ENCODE assay signal across 1 cellular context in the genomic region with DNA sequence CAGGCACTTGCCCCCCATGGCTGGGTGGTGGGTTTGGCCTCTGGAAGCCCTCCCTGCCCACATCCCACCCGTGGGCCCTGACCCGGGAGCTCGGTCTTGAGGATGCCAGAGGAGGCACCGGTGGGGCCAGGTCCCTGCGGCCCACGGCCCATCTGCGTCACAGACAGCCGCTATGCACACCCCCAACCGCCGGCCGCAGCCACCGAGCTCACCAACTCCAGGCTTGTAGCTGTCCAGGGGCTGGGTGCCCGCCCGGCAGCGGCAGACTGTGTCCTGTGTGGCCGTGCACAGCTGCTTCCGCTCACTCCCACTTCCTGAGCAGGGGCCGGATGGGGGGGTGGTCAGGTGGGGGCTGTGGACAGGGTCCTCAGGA.
TF ChIP-seq lines count a peak whose summit lies in the region.

No MANE protein-coding gene starts in this region.

TF ChIP-seq in GM12878, 131 proteins besides CTCF, POLR2A, EP300 and RAD21 (continued from another document and continues in another):
- TF ChIP-seq, protein P1, sequence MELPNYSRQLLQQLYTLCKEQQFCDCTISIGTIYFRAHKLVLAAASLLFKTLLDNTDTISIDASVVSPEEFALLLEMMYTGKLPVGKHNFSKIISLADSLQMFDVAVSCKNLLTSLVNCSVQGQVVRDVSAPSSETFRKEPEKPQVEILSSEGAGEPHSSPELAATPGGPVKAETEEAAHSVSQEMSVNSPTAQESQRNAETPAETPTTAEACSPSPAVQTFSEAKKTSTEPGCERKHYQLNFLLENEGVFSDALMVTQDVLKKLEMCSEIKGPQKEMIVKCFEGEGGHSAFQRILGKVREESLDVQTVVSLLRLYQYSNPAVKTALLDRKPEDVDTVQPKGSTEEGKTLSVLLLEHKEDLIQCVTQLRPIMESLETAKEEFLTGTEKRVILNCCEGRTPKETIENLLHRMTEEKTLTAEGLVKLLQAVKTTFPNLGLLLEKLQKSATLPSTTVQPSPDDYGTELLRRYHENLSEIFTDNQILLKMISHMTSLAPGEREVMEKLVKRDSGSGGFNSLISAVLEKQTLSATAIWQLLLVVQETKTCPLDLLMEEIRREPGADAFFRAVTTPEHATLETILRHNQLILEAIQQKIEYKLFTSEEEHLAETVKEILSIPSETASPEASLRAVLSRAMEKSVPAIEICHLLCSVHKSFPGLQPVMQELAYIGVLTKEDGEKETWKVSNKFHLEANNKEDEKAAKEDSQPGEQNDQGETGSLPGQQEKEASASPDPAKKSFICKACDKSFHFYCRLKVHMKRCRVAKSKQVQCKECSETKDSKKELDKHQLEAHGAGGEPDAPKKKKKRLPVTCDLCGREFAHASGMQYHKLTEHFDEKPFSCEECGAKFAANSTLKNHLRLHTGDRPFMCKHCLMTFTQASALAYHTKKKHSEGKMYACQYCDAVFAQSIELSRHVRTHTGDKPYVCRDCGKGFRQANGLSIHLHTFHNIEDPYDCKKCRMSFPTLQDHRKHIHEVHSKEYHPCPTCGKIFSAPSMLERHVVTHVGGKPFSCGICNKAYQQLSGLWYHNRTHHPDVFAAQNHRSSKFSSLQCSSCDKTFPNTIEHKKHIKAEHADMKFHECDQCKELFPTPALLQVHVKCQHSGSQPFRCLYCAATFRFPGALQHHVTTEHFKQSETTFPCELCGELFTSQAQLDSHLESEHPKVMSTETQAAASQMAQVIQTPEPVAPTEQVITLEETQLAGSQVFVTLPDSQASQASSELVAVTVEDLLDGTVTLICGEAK (IDR thresholded peaks at IDR 0.05; ENCODE audit: borderline replicate concordance): no peak; the same call in 1 of the 2 replicates
- TF ChIP-seq GABPA (IDR thresholded peaks at IDR 0.05; ENCODE audit: low read depth) (no peak), POLR2AphosphoS2 (IDR thresholded peaks at IDR 0.05; ENCODE audit: low read depth, low read length) (no peak), NR2F1 (conservative IDR thresholded peaks at IDR 0.05) (peak; percentile 54), TCF7 (IDR thresholded peaks at IDR 0.05; ENCODE audit: borderline replicate concordance) (no peak), WRNIP1 (IDR thresholded peaks at IDR 0.05; ENCODE audit: borderline replicate concordance, low read depth, low read length) (no peak), MTA2 (IDR thresholded peaks at IDR 0.05; ENCODE audit: low read depth) (peak; percentile 53; the same call in 1 of the 2 replicates), RAD51 (IDR thresholded peaks at IDR 0.05) (no peak), ESRRA (IDR thresholded peaks at IDR 0.05; ENCODE audit: low read length) (no peak), STAT1 (conservative IDR thresholded peaks at IDR 0.05) (no peak), LARP7 (IDR thresholded peaks at IDR 0.05) (no peak), ZSCAN29 (IDR thresholded peaks at IDR 0.05) (no peak), EGR1 (IDR thresholded peaks at IDR 0.05; ENCODE audit: borderline replicate concordance in 1 of 2, low read depth in 2 of 2, low read length in 2 of 2) (peak in 1 of 2 experiments; percentile 31; a peak in 1 of 3 replicates), SP1 (IDR thresholded peaks at IDR 0.05; ENCODE audit: low read depth, low read length) (peak; percentile 20), SUPT20H (IDR thresholded peaks at IDR 0.05; ENCODE audit: borderline replicate concordance, control insufficient read depth, low read depth, low read length) (no peak), MEF2B (IDR thresholded peaks at IDR 0.05; ENCODE audit: partially characterized antibody, poor library complexity, severe bottlenecking) (no peak), CEBPB (IDR thresholded peaks at IDR 0.05; ENCODE audit: borderline replicate concordance in 1 of 2, low read depth in 2 of 2, low read length in 2 of 2) (no peak), TCF12 (IDR thresholded peaks at IDR 0.05; ENCODE audit: low read depth, low read length) (peak; percentile 80; the same call in 1 of the 2 replicates), ELK1 (IDR thresholded peaks at IDR 0.05; ENCODE audit: low read depth, low read length) (no peak), ZNF622 (IDR thresholded peaks at IDR 0.05) (no peak), NR2C1 (IDR thresholded peaks at IDR 0.05) (no peak), KDM1A (IDR thresholded peaks at IDR 0.05; ENCODE audit: borderline replicate concordance) (no peak), NBN (IDR thresholded peaks at IDR 0.05) (0 out of 2 replicates have a peak, but pooled peaks have one; percentile 38), NFXL1 (IDR thresholded peaks at IDR 0.05; ENCODE audit: borderline replicate concordance) (no peak)
- TF ChIP-seq, protein P2, sequence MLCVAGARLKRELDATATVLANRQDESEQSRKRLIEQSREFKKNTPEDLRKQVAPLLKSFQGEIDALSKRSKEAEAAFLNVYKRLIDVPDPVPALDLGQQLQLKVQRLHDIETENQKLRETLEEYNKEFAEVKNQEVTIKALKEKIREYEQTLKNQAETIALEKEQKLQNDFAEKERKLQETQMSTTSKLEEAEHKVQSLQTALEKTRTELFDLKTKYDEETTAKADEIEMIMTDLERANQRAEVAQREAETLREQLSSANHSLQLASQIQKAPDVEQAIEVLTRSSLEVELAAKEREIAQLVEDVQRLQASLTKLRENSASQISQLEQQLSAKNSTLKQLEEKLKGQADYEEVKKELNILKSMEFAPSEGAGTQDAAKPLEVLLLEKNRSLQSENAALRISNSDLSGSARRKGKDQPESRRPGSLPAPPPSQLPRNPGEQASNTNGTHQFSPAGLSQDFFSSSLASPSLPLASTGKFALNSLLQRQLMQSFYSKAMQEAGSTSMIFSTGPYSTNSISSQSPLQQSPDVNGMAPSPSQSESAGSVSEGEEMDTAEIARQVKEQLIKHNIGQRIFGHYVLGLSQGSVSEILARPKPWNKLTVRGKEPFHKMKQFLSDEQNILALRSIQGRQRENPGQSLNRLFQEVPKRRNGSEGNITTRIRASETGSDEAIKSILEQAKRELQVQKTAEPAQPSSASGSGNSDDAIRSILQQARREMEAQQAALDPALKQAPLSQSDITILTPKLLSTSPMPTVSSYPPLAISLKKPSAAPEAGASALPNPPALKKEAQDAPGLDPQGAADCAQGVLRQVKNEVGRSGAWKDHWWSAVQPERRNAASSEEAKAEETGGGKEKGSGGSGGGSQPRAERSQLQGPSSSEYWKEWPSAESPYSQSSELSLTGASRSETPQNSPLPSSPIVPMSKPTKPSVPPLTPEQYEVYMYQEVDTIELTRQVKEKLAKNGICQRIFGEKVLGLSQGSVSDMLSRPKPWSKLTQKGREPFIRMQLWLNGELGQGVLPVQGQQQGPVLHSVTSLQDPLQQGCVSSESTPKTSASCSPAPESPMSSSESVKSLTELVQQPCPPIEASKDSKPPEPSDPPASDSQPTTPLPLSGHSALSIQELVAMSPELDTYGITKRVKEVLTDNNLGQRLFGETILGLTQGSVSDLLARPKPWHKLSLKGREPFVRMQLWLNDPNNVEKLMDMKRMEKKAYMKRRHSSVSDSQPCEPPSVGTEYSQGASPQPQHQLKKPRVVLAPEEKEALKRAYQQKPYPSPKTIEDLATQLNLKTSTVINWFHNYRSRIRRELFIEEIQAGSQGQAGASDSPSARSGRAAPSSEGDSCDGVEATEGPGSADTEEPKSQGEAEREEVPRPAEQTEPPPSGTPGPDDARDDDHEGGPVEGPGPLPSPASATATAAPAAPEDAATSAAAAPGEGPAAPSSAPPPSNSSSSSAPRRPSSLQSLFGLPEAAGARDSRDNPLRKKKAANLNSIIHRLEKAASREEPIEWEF (IDR thresholded peaks at IDR 0.05; ENCODE audit: insufficient replicate concordance, low read depth, low read length): no peak
- TF ChIP-seq, protein P3, sequence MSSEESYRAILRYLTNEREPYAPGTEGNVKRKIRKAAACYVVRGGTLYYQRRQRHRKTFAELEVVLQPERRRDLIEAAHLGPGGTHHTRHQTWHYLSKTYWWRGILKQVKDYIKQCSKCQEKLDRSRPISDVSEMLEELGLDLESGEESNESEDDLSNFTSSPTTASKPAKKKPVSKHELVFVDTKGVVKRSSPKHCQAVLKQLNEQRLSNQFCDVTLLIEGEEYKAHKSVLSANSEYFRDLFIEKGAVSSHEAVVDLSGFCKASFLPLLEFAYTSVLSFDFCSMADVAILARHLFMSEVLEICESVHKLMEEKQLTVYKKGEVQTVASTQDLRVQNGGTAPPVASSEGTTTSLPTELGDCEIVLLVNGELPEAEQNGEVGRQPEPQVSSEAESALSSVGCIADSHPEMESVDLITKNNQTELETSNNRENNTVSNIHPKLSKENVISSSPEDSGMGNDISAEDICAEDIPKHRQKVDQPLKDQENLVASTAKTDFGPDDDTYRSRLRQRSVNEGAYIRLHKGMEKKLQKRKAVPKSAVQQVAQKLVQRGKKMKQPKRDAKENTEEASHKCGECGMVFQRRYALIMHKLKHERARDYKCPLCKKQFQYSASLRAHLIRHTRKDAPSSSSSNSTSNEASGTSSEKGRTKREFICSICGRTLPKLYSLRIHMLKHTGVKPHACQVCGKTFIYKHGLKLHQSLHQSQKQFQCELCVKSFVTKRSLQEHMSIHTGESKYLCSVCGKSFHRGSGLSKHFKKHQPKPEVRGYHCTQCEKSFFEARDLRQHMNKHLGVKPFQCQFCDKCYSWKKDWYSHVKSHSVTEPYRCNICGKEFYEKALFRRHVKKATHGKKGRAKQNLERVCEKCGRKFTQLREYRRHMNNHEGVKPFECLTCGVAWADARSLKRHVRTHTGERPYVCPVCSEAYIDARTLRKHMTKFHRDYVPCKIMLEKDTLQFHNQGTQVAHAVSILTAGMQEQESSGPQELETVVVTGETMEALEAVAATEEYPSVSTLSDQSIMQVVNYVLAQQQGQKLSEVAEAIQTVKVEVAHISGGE (CRISPR knock-in tag; IDR thresholded peaks at IDR 0.05): no peak
- TF ChIP-seq, protein P4, sequence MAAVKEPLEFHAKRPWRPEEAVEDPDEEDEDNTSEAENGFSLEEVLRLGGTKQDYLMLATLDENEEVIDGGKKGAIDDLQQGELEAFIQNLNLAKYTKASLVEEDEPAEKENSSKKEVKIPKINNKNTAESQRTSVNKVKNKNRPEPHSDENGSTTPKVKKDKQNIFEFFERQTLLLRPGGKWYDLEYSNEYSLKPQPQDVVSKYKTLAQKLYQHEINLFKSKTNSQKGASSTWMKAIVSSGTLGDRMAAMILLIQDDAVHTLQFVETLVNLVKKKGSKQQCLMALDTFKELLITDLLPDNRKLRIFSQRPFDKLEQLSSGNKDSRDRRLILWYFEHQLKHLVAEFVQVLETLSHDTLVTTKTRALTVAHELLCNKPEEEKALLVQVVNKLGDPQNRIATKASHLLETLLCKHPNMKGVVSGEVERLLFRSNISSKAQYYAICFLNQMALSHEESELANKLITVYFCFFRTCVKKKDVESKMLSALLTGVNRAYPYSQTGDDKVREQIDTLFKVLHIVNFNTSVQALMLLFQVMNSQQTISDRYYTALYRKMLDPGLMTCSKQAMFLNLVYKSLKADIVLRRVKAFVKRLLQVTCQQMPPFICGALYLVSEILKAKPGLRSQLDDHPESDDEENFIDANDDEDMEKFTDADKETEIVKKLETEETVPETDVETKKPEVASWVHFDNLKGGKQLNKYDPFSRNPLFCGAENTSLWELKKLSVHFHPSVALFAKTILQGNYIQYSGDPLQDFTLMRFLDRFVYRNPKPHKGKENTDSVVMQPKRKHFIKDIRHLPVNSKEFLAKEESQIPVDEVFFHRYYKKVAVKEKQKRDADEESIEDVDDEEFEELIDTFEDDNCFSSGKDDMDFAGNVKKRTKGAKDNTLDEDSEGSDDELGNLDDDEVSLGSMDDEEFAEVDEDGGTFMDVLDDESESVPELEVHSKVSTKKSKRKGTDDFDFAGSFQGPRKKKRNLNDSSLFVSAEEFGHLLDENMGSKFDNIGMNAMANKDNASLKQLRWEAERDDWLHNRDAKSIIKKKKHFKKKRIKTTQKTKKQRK (IDR thresholded peaks at IDR 0.05; ENCODE audit: low read depth, low read length): no peak
- TF ChIP-seq, protein P5, sequence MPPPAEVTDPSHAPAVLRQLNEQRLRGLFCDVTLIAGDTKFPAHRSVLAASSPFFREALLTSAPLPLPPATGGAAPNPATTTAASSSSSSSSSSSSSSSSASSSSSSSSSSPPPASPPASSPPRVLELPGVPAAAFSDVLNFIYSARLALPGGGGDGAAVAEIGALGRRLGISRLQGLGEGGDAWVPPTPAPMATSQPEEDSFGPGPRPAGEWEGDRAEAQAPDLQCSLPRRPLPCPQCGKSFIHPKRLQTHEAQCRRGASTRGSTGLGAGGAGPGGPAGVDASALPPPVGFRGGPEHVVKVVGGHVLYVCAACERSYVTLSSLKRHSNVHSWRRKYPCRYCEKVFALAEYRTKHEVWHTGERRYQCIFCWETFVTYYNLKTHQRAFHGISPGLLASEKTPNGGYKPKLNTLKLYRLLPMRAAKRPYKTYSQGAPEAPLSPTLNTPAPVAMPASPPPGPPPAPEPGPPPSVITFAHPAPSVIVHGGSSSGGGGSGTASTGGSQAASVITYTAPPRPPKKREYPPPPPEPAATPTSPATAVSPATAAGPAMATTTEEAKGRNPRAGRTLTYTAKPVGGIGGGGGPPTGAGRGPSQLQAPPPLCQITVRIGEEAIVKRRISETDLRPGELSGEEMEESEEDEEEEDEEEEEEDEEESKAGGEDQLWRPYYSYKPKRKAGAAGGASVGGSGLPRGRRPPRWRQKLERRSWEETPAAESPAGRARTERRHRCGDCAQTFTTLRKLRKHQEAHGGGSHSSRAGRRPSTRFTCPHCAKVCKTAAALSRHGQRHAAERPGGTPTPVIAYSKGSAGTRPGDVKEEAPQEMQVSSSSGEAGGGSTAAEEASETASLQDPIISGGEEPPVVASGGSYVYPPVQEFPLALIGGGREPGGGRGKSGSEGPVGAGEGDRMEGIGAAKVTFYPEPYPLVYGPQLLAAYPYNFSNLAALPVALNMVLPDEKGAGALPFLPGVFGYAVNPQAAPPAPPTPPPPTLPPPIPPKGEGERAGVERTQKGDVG (CRISPR knock-in tag; IDR thresholded peaks at IDR 0.05): no peak
- TF ChIP-seq, protein P6, sequence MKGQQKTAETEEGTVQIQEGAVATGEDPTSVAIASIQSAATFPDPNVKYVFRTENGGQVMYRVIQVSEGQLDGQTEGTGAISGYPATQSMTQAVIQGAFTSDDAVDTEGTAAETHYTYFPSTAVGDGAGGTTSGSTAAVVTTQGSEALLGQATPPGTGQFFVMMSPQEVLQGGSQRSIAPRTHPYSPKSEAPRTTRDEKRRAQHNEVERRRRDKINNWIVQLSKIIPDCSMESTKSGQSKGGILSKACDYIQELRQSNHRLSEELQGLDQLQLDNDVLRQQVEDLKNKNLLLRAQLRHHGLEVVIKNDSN (IDR thresholded peaks at IDR 0.05; ENCODE audit: borderline replicate concordance, extremely low read length, insufficient read depth, low read depth, low read length): no peak
- TF ChIP-seq, protein P7, sequence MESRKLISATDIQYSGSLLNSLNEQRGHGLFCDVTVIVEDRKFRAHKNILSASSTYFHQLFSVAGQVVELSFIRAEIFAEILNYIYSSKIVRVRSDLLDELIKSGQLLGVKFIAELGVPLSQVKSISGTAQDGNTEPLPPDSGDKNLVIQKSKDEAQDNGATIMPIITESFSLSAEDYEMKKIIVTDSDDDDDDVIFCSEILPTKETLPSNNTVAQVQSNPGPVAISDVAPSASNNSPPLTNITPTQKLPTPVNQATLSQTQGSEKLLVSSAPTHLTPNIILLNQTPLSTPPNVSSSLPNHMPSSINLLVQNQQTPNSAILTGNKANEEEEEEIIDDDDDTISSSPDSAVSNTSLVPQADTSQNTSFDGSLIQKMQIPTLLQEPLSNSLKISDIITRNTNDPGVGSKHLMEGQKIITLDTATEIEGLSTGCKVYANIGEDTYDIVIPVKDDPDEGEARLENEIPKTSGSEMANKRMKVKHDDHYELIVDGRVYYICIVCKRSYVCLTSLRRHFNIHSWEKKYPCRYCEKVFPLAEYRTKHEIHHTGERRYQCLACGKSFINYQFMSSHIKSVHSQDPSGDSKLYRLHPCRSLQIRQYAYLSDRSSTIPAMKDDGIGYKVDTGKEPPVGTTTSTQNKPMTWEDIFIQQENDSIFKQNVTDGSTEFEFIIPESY (IDR thresholded peaks at IDR 0.05): no peak
